9 cellular contexts compared by ENCODE assay signal in the genomic region with DNA sequence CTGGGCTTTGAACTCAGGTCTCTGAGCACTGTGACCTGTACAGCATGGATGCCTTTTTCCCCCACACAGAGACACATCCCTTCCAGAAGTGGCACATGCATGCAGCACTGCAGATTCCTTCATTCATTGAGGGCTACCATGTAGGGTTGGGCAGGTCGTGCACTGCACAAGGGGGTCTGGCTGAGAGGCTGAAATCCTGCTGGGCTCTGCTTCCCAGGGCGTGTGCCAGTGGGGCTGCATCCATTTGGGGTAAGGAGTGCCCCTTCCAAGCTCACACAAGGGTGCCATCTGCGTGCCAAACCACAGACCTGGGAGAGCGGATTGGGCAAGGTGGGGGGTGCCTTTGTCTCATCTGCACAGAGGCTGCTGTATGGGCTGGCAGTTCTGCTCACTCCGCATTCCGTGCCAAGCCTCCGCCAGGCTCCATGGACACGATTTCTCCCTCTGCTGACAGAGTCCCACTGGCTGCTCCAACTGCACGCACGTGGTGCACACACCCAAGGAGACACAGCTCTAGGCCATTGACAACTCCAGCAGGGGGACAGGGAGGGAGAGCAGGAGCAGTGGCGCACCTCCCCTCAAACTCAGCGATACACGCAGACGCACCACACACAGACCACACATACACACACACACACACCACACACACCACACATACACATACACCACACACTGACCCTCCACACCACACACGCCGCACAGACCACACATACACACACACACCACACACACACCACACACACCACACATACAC. TPM values are rescaled to one million over a fixed set of nuclear protein-coding genes. Genes with fewer than 3 reads are reported as not detected.
DNase-seq lines count a peak whose midpoint lies in the region; ATAC-seq and TF ChIP-seq lines count a peak whose summit lies in the region.
"Had no signal": no experiment of that assay in that cellular context is flagged by ENCODE, and none has a peak within 500 bp of the region (broad histone marks: within the 10 kb centered on the region; RNA-seq: fewer than 3 reads in every experiment).

No MANE protein-coding gene starts in this region.

- H3K27me3 ChIP-seq in brain microvascular endothelial cell (replicated peaks): peaks cover 31% of the 10 kb centered on the region

- H3K4me3 ChIP-seq in mucosa of descending colon (no peak overlapping the region), brain microvascular endothelial cell (ENCODE audit: low read depth, low read length) (no peak overlapping the region)

- TF ChIP-seq CTCF in mucosa of descending colon (IDR thresholded peaks at IDR 0.05): no peak
- no peak for TF ChIP-seq CTCF in brain microvascular endothelial cell (IDR thresholded peaks at IDR 0.05; ENCODE audit: low read depth, low read length, missing control alignments)

- no peaks in the 10 kb centered on the region for H3K9me3 ChIP-seq in mucosa of descending colon

- intact Hi-C loops in mucosa of descending colon (cut with DNase I, micrococcal nuclease): no loop called here

- no peak overlapping the region for H3K27ac ChIP-seq in brain microvascular endothelial cell
- H3K27ac ChIP-seq: VCaP had no signal

- in situ Hi-C loops in brain microvascular endothelial cell (cut with HindIII; ENCODE audit: low pct_ligation_motif_present, low sequenced_read_pairs): no loop called here

- H3K4me1 ChIP-seq in mucosa of descending colon (ENCODE audit: low read depth): peaks cover 9% of the 10 kb centered on the region

- H3K36me3 ChIP-seq in mucosa of descending colon (ENCODE audit: low read depth) (no peaks in the 10 kb centered on the region), brain microvascular endothelial cell (replicated peaks) (no peaks in the 10 kb centered on the region)

- ATAC-seq in mucosa of descending colon (peak; percentile 39), GM18873 (IDR thresholded peaks at IDR 0.05; ENCODE audit: low FRiP score, unreplicated experiment) (no peak)

- DNase-seq in DMS79 (lab: John Stamatoyannopoulos, UW): peak; percentile 83
- peak; percentile 52 for DNase-seq in NCI-H1105 (lab: John Stamatoyannopoulos, UW)
- peak; percentile 42 for DNase-seq in amniotic epithelial cell (ENCODE audit: low read depth)
- DNase-seq in mucosa of descending colon: no peak
- no peak for DNase-seq in T-helper 9 cell
- no peak for DNase-seq in stimulated activated CD4-positive, alpha-beta T cell treated with anti-CD3 and anti-CD28 coated beads, Interleukin-4, amount 100 ng/mL, for 1 hour
- DNase-seq in brain microvascular endothelial cell: no peak

RNA-seq across cellular contexts. Expression of a gene that starts 4.5 kb away (rescaled TPM):
- total RNA-seq in mucosa of descending colon: under 1 TPM in 1 of 3 donors, not detected in 2; 0.35 TPM

RNA-seq across cellular contexts. Expression of a gene that starts 13.8 kb away (rescaled TPM):
- total RNA-seq in mucosa of descending colon: 10 to 100 TPM; 65.8 to 88.4 (median 86.9) TPM

RNA-seq across cellular contexts. Expression of a gene that starts 17.0 kb away (rescaled TPM):
- total RNA-seq in mucosa of descending colon: not detected

RNA-seq across cellular contexts. Expression of a gene that starts 28.8 kb away (rescaled TPM):
- total RNA-seq in mucosa of descending colon: 10 to 100 TPM in 1 of 3 donors, 1 to 10 TPM in 2; 6.8 to 11.1 (median 7.9) TPM

RNA-seq across cellular contexts. Expression of a gene that starts 37.4 kb away (rescaled TPM):
- 10 to 100 TPM in 1 of 3 donors, 1 to 10 TPM in 2; 3.9 to 21.7 (median 5.5) TPM for total RNA-seq in mucosa of descending colon

Comparison
In these comparisons a context has a peak if more than half of its experiments do, and no peak if none do; other contexts are left out.
1. DNase-seq: peak in DMS79 (single experiment), NCI-H1105 (single experiment) and amniotic epithelial cell (single experiment); none in mucosa of descending colon (0 of 3), T-helper 9 cell (single experiment), stimulated activated CD4-positive, alpha-beta T cell treated with anti-CD3 and anti-CD28 coated beads, Interleukin-4, amount 100 ng/mL, for 1 hour (single experiment) and brain microvascular endothelial cell (single experiment).